Comparison of ENCODE assay signal across 1 cellular context in the genomic region with DNA sequence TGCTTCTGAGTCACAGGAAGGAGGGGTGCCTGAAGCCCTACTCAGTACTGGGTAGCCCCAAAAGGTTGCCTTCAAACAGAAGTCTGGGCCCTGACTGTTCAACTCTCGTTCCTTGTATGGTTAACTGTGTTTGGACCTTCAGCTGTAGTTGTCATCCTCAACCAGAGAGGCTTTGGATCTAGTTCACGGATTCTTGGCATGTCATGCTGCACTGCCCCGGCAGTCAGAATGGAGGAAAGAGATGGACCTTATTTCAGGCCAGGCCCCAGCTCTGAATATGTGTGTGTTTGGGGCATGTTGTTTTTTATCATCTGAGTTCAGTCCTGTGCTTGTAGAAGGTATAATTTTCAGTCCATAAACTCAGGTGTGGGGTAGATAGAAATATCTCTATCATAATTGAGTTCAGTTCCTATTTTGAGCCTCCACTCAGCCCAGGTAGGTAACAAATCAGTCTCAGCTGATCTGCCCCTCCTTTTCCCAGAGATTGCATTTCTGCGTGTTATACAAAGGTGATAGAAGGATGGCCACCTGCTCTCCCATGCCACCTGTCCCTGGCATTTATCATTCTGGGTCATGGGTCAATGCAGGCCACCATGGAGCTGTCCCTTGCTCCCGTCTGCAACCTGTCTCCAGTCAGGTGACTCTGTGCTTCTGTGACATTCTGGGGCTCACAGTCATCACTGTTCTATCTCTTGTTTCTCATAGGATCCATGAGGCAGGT.
TF ChIP-seq lines count a peak whose summit lies in the region.

No MANE protein-coding gene starts in this region.

TF ChIP-seq in HEK293, 187 proteins besides CTCF, POLR2A, EP300 and RAD21 (continued from another document):
- TF ChIP-seq ZNF555 (tag by site-specific recombination; conservative IDR thresholded peaks at IDR 0.05) (no peak), ZNF133 (tag by site-specific recombination; IDR thresholded peaks at IDR 0.05) (0 out of 2 replicates have a peak, but pooled peaks have one; percentile 36), ZNF394 (tag by site-specific recombination; IDR thresholded peaks at IDR 0.05; ENCODE audit: borderline replicate concordance) (no peak)
